11 cellular contexts compared by ENCODE assay signal in the genomic region with DNA sequence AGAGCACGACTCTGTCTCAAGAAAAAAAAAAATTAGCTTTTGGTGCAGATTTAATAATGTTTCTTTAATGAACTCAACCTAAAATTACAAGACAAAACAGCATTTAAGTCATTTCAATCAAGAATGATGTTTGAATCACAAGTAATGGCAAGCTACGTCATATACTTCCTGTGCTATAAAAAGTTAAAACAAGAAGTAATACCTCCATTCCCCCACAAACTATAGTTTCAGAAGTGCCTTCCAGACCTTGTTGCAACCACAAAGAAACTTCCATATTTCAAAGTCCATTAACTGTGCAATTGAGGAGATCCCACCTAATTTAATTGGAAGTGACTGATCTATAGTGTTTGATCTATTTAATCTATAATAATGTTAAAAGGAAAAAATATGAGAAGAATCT. TPM values are rescaled to one million over a fixed set of nuclear protein-coding genes. Genes with fewer than 3 reads are reported as not detected.
DNase-seq lines count a peak whose midpoint lies in the region; ATAC-seq and TF ChIP-seq lines count a peak whose summit lies in the region.
"Had no signal": no experiment of that assay in that cellular context is flagged by ENCODE, and none has a peak within 500 bp of the region (broad histone marks: within the 10 kb centered on the region; RNA-seq: fewer than 3 reads in every experiment).

No MANE protein-coding gene starts in this region.

- H2AK5ac ChIP-seq in trophoblast cell (ENCODE audit: low read length), result no peak overlapping the region

- no peak overlapping the region for H3K4ac ChIP-seq in trophoblast cell (ENCODE audit: low read depth, low read length)

- peak overlapping the region; percentile 54 for H4K12ac ChIP-seq in trophoblast cell (ENCODE audit: low read depth, low read length)

- no peaks in the 10 kb centered on the region for H3K9me3 ChIP-seq in trophoblast cell (ENCODE audit: insufficient read depth, low read depth, low read length)

- no peak overlapping the region for H2BK120ac ChIP-seq in trophoblast cell (ENCODE audit: insufficient read depth, low read length, poor library complexity)

- ATAC-seq in GM18858 (IDR thresholded peaks at IDR 0.05; ENCODE audit: unreplicated experiment), result peak; percentile 39
- ATAC-seq in HG02759 (IDR thresholded peaks at IDR 0.05; ENCODE audit: unreplicated experiment), result peak; percentile 70
- ATAC-seq: right cardiac atrium had no signal

- no peak overlapping the region for H2BK5ac ChIP-seq in trophoblast cell (ENCODE audit: low read depth, low read length, poor library complexity)

- TF ChIP-seq POLR2A in NB4 (IDR thresholded peaks at IDR 0.05; ENCODE audit: extremely low read depth, insufficient read length), result no peak

- DNase-seq in NB4 (ENCODE audit: low read depth) (peak; percentile 40), trophoblast cell (no peak), NCI-H510A treated with DMSO at 0.1 percent for 48 hours (lab: John Stamatoyannopoulos, UW) (no peak), NCI-H2227 (lab: John Stamatoyannopoulos, UW; ENCODE audit: unreplicated experiment) (no peak)
- no peak for DNase-seq in effector CD4-positive, alpha-beta T cell
- DNase-seq: activated CD8-positive, alpha-beta memory T cell treated with anti-CD3 and anti-CD28 coated beads, Interleukin-2, amount 50 U/mL, for 4 hours; cerebellar nuclear complex; foreskin melanocyte; right cardiac atrium had no signal

- no peaks in the 10 kb centered on the region for H3K79me2 ChIP-seq in trophoblast cell (ENCODE audit: control insufficient read depth, insufficient read depth, low read length, poor library complexity)

- H3K4me3 ChIP-seq in NB4 (ENCODE audit: low read depth, low read length) (no peak overlapping the region), trophoblast cell (ENCODE audit: low read depth, low read length) (no peak overlapping the region)

- H4K91ac ChIP-seq in trophoblast cell (ENCODE audit: low read depth, low read length), result no peak overlapping the region

- H4K8ac ChIP-seq in trophoblast cell (ENCODE audit: low read depth, low read length), result no peak overlapping the region

- H3K79me1 ChIP-seq in trophoblast cell (ENCODE audit: low read length), result no peaks in the 10 kb centered on the region

- H2AFZ ChIP-seq in trophoblast cell (ENCODE audit: insufficient read depth, low read length, poor library complexity), result no peak overlapping the region

- no peak for TF ChIP-seq CTCF in NB4 (IDR thresholded peaks at IDR 0.05; ENCODE audit: low read depth, low read length)

- no peaks in the 10 kb centered on the region for H3K27me3 ChIP-seq in trophoblast cell (ENCODE audit: insufficient read depth, low read length)

- H3K23ac ChIP-seq in trophoblast cell (ENCODE audit: low read length), result no peak overlapping the region

- no CpG with 5 or more reads among the region's 2 CpGs for WGBS in trophoblast cell (ENCODE audit: extremely low coverage, insufficient coverage, insufficient read length)

- H3K18ac ChIP-seq in trophoblast cell (ENCODE audit: low read length), result no peak overlapping the region

- no peak overlapping the region for H3K9ac ChIP-seq in trophoblast cell (ENCODE audit: low read length)

- H3K36me3 ChIP-seq in trophoblast cell (ENCODE audit: control insufficient read depth in 1 of 2, insufficient read depth in 2 of 2, low read length in 2 of 2), result peaks cover 0 to 5% of the 10 kb centered on the region in 2 experiments

- no peak overlapping the region for H3K4me2 ChIP-seq in trophoblast cell (ENCODE audit: low read length)

- no peak overlapping the region for H2BK12ac ChIP-seq in trophoblast cell (ENCODE audit: low read length)

- H3K14ac ChIP-seq in trophoblast cell (ENCODE audit: low read length), result no peak overlapping the region

- no peak overlapping the region for H3K27ac ChIP-seq in trophoblast cell (ENCODE audit: low read depth, low read length)

- no peaks in the 10 kb centered on the region for H3K4me1 ChIP-seq in trophoblast cell (ENCODE audit: control insufficient read depth in 1 of 2, insufficient read depth in 2 of 2, low read length in 2 of 2)

RNA-seq across cellular contexts. Expression of a gene that starts 15.1 kb away (rescaled TPM):
- 109 and 113 TPM in 2 replicates for polyA plus RNA-seq in trophoblast cell (2013)
